1 cellular context compared by ENCODE assay signal in genomic region chr3:15796771-15797599, GRCh38.
TF ChIP-seq lines count a peak whose summit lies in the region.

No MANE protein-coding gene starts in this region.

TF ChIP-seq in GM12878, 131 proteins besides CTCF, POLR2A, EP300 and RAD21 (continued from another document):
- TF ChIP-seq PRDM15 (CRISPR knock-in tag; IDR thresholded peaks at IDR 0.05): no peak
- peak; percentile 13; the same call in 1 of the 2 replicates for TF ChIP-seq MXI1 (IDR thresholded peaks at IDR 0.05; ENCODE audit: low read depth, low read length)
- no peak for TF ChIP-seq ESRRA (IDR thresholded peaks at IDR 0.05; ENCODE audit: low read length)
- TF ChIP-seq ZNF384 (IDR thresholded peaks at IDR 0.05; ENCODE audit: borderline replicate concordance, low read depth, low read length): peak; percentile 89
- no peak for TF ChIP-seq NR2F1 (conservative IDR thresholded peaks at IDR 0.05)
- TF ChIP-seq, protein P1, sequence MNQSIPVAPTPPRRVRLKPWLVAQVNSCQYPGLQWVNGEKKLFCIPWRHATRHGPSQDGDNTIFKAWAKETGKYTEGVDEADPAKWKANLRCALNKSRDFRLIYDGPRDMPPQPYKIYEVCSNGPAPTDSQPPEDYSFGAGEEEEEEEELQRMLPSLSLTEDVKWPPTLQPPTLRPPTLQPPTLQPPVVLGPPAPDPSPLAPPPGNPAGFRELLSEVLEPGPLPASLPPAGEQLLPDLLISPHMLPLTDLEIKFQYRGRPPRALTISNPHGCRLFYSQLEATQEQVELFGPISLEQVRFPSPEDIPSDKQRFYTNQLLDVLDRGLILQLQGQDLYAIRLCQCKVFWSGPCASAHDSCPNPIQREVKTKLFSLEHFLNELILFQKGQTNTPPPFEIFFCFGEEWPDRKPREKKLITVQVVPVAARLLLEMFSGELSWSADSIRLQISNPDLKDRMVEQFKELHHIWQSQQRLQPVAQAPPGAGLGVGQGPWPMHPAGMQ (IDR thresholded peaks at IDR 0.05; ENCODE audit: borderline replicate concordance): no peak
- TF ChIP-seq, protein P2, sequence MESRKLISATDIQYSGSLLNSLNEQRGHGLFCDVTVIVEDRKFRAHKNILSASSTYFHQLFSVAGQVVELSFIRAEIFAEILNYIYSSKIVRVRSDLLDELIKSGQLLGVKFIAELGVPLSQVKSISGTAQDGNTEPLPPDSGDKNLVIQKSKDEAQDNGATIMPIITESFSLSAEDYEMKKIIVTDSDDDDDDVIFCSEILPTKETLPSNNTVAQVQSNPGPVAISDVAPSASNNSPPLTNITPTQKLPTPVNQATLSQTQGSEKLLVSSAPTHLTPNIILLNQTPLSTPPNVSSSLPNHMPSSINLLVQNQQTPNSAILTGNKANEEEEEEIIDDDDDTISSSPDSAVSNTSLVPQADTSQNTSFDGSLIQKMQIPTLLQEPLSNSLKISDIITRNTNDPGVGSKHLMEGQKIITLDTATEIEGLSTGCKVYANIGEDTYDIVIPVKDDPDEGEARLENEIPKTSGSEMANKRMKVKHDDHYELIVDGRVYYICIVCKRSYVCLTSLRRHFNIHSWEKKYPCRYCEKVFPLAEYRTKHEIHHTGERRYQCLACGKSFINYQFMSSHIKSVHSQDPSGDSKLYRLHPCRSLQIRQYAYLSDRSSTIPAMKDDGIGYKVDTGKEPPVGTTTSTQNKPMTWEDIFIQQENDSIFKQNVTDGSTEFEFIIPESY (IDR thresholded peaks at IDR 0.05): no peak
- TF ChIP-seq SMAD1 (IDR thresholded peaks at IDR 0.05; ENCODE audit: low read depth, partially characterized antibody): peak; percentile 55
- TF ChIP-seq E2F8 (IDR thresholded peaks at IDR 0.05; ENCODE audit: low read depth, partially characterized antibody): peak; percentile 12
